ENCODE assay signal across 13 cellular contexts in the genomic region with DNA sequence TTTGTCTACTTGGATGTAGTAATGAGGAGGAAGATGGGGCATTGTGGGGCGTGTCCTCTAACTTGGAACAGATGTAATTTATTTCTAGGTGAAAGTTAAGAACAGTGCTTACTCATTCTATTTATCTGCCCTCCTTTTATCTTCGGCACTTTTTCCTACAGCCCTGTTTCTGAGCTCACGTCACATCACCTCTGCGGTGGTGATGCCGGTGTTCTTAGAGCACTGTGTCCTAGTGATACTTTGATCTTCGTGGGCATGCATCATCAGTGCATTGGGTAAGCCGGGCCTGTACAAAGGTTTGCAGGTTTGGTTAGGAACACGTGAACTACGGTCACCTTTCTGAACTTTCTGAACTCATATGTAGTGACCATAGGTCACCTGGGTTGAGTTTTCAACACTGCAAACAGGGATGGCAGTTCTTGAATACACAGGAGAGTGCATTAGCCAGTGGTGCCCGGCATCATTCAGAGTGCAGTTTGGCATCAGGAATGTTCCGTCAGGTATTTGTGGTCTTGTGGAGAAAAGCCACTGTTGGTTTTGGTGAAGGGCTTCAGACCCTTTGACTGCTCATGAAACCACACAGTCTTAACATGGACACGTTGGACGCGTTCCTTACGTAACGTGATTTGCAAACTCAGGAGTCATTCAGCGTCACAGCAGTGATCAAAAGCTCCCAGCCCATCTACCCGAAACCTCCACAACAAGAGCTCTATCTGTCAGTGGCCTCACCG. TPM values are rescaled to one million over a fixed set of nuclear protein-coding genes. Genes with fewer than 3 reads are reported as not detected.
DNase-seq lines count a peak whose midpoint lies in the region; ATAC-seq lines count a peak whose summit lies in the region.
"Had no signal": no experiment of that assay in that cellular context is flagged by ENCODE, and none has a peak within 500 bp of the region (broad histone marks: within the 10 kb centered on the region; RNA-seq: fewer than 3 reads in every experiment).

No MANE protein-coding gene starts in this region.

- no peak overlapping the region for H3K4me3 Mint-ChIP-seq in activated naive CD4-positive, alpha-beta T cell treated with anti-CD3 and anti-CD28 coated beads for 36 hours
- H3K4me3 Mint-ChIP-seq in natural killer cell treated with Interleukin-12 subunit alpha and Interleukin-12 subunit beta and Interleukin-15 and Interleukin-18, amount 100 ng/mL, for 72 hours: no peak overlapping the region

- peaks cover 3% of the 10 kb centered on the region for H3K36me3 Mint-ChIP-seq in activated naive CD4-positive, alpha-beta T cell treated with anti-CD3 and anti-CD28 coated beads for 36 hours (ENCODE audit: low read depth)
- no peaks in the 10 kb centered on the region for H3K36me3 Mint-ChIP-seq in natural killer cell treated with Interleukin-12 subunit alpha and Interleukin-12 subunit beta and Interleukin-15 and Interleukin-18, amount 100 ng/mL, for 72 hours

- no peaks in the 10 kb centered on the region for H3K9me3 Mint-ChIP-seq in activated naive CD4-positive, alpha-beta T cell treated with anti-CD3 and anti-CD28 coated beads for 36 hours
- H3K9me3 Mint-ChIP-seq in natural killer cell treated with Interleukin-12 subunit alpha and Interleukin-12 subunit beta and Interleukin-15 and Interleukin-18, amount 100 ng/mL, for 72 hours: no peaks in the 10 kb centered on the region

- no peak overlapping the region for H3K27ac Mint-ChIP-seq in activated naive CD4-positive, alpha-beta T cell treated with anti-CD3 and anti-CD28 coated beads for 36 hours
- no peak overlapping the region for H3K27ac Mint-ChIP-seq in natural killer cell treated with Interleukin-12 subunit alpha and Interleukin-12 subunit beta and Interleukin-15 and Interleukin-18, amount 100 ng/mL, for 72 hours

- peak; percentile 95 to 97 for ATAC-seq in activated CD4-positive, CD25-positive, alpha-beta regulatory T cell treated with anti-CD3 and anti-CD28 coated beads, Interleukin-2, amount 50 U/mL, for 24 hours
- ATAC-seq in left ventricle myocardium superior (peak; percentile 75), HG03460 (IDR thresholded peaks at IDR 0.05; ENCODE audit: unreplicated experiment) (no peak), HG03135 (IDR thresholded peaks at IDR 0.05; ENCODE audit: unreplicated experiment) (no peak)
- ATAC-seq in natural killer cell treated with Interleukin-12 subunit alpha and Interleukin-12 subunit beta and Interleukin-15 and Interleukin-18, amount 100 ng/mL, for 72 hours: no peak

- H3K27me3 Mint-ChIP-seq in activated naive CD4-positive, alpha-beta T cell treated with anti-CD3 and anti-CD28 coated beads for 36 hours (ENCODE audit: low read depth): no peaks in the 10 kb centered on the region
- no peaks in the 10 kb centered on the region for H3K27me3 Mint-ChIP-seq in natural killer cell treated with Interleukin-12 subunit alpha and Interleukin-12 subunit beta and Interleukin-15 and Interleukin-18, amount 100 ng/mL, for 72 hours

- DNase-seq in activated CD4-positive, CD25-positive, alpha-beta regulatory T cell treated with anti-CD3 and anti-CD28 coated beads, Interleukin-2, amount 50 U/mL, for 72 hours: no peak
- DNase-seq in activated naive CD4-positive, alpha-beta T cell treated with anti-CD3 and anti-CD28 coated beads for 36 hours: peak; percentile 64
- no peak for DNase-seq in left ventricle myocardium superior
- DNase-seq in stimulated activated CD4-positive, alpha-beta T cell treated with anti-CD3 and anti-CD28 coated beads, TNF-alpha, amount 100 ng/mL, for 48 hours (ENCODE audit: low read depth in 3 of 3): peak in 2 of 3 donors; percentile 22 to 41
- DNase-seq in natural killer cell treated with Interleukin-12 subunit alpha and Interleukin-12 subunit beta and Interleukin-15 and Interleukin-18, amount 100 ng/mL, for 72 hours (ENCODE audit: low spot score): no peak
- DNase-seq: DND-41, glutamatergic neuron, Kasumi-1, midbrain, SJCRH30 had no signal

- CTCF ChIA-PET in activated naive CD4-positive, alpha-beta T cell treated with anti-CD3 and anti-CD28 coated beads for 36 hours (lab: Charles Lee): interaction anchor here (1.0 kb wide), 1 partner anchor 100 kb away, joined by 3 read pairs; no protein-coding TSS in a partner anchor

- intact Hi-C loops in activated naive CD4-positive, alpha-beta T cell treated with anti-CD3 and anti-CD28 coated beads for 36 hours (cut with micrococcal nuclease): no loop called here
- intact Hi-C loops in left ventricle myocardium superior (cut with micrococcal nuclease): no loop called here

- peaks cover 41% of the 10 kb centered on the region for H3K4me1 Mint-ChIP-seq in activated naive CD4-positive, alpha-beta T cell treated with anti-CD3 and anti-CD28 coated beads for 36 hours (ENCODE audit: low read depth)
- peaks cover 33 to 48% of the 10 kb centered on the region in 2 donors for H3K4me1 Mint-ChIP-seq in natural killer cell treated with Interleukin-12 subunit alpha and Interleukin-12 subunit beta and Interleukin-15 and Interleukin-18, amount 100 ng/mL, for 72 hours (ENCODE audit: low read depth in 2 of 2)

RNA-seq across cellular contexts. Expression of a gene that starts 5.6 kb away (rescaled TPM):
- total RNA-seq in activated naive CD4-positive, alpha-beta T cell treated with anti-CD3 and anti-CD28 coated beads for 36 hours: 10 to 100 TPM; 22.9 to 26.0 TPM
- 45.7 TPM for total RNA-seq in left ventricle myocardium superior
- 100 to 1,000 TPM; 112 to 164 TPM for total RNA-seq in natural killer cell treated with Interleukin-12 subunit alpha and Interleukin-12 subunit beta and Interleukin-15 and Interleukin-18, amount 100 ng/mL, for 72 hours

RNA-seq across cellular contexts. Expression of a gene that starts 41.8 kb away (rescaled TPM):
- 10 to 100 TPM; 21.5 to 24.0 TPM for total RNA-seq in activated naive CD4-positive, alpha-beta T cell treated with anti-CD3 and anti-CD28 coated beads for 36 hours
- total RNA-seq in left ventricle myocardium superior: 17.9 TPM
- total RNA-seq in natural killer cell treated with Interleukin-12 subunit alpha and Interleukin-12 subunit beta and Interleukin-15 and Interleukin-18, amount 100 ng/mL, for 72 hours: 10 to 100 TPM; 33.8 to 46.0 TPM

Comparison
In these comparisons a context has a peak if more than half of its experiments do, and no peak if none do; other contexts are left out.
1. ATAC-seq: peak in activated CD4-positive, CD25-positive, alpha-beta regulatory T cell treated with anti-CD3 and anti-CD28 coated beads, Interleukin-2, amount 50 U/mL, for 24 hours (2 of 2) and left ventricle myocardium superior (single experiment); none in natural killer cell treated with Interleukin-12 subunit alpha and Interleukin-12 subunit beta and Interleukin-15 and Interleukin-18, amount 100 ng/mL, for 72 hours (0 of 2), HG03460 (single experiment) and HG03135 (single experiment).
2. DNase-seq: peak in activated naive CD4-positive, alpha-beta T cell treated with anti-CD3 and anti-CD28 coated beads for 36 hours (single experiment) and stimulated activated CD4-positive, alpha-beta T cell treated with anti-CD3 and anti-CD28 coated beads, TNF-alpha, amount 100 ng/mL, for 48 hours (2 of 3); none in activated CD4-positive, CD25-positive, alpha-beta regulatory T cell treated with anti-CD3 and anti-CD28 coated beads, Interleukin-2, amount 50 U/mL, for 72 hours (single experiment), left ventricle myocardium superior (single experiment) and natural killer cell treated with Interleukin-12 subunit alpha and Interleukin-12 subunit beta and Interleukin-15 and Interleukin-18, amount 100 ng/mL, for 72 hours (single experiment).